Comparison of ENCODE assay signal across 8 cellular contexts in the genomic region with DNA sequence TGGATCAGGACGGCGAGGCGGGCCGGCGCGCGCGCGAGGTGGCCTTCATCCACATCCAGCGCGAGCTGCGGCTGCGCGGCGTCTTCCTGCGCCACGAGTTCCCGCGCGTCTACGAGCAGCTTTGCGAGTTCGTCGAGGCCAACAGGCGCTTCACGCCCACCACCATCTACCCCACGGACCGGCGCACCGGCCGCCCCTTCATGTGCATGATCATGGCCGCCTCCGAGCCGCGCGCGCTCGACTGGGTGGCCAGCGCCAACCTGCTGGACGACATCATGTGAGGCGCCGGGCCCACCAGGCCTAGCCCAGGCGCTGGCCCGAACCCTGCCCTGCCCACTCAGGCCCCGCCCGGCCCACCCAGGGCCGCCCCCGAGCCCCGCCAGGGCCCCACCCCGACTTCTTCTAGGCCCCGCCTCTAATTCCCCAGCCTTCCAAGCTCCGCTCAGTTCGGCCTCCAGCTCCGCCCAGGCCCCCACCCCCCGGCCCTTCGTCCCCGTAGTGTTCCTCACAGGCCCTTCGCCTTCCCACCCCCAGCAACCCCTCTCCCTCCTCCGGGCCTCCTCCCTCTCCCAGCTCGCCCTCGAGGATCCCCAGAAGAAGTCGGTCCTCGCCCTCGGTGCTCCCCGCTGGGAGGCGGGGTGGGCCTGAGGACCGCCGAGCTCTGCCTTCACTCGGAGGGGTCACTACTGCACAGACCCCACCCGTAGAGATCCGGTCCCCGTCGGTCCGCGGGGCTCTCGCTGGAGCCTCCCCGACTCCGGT. TPM values are rescaled to one million over a fixed set of nuclear protein-coding genes. Genes with fewer than 3 reads are reported as not detected.
DNase-seq lines count a peak whose midpoint lies in the region; ATAC-seq and FAIRE-seq lines count a peak whose summit lies in the region.

No MANE protein-coding gene starts in this region.

- H3K27ac Mint-ChIP-seq in memory B cell: peak overlapping the region; percentile 94

- H3K27me3 Mint-ChIP-seq in activated T-cell treated with anti-CD3 and anti-CD28 coated beads, Interleukin-2, amount 50 U/mL, for 4 hours (ENCODE audit: low read depth): peaks cover 16% of the 10 kb centered on the region
- H3K27me3 Mint-ChIP-seq in memory B cell: peaks cover 7% of the 10 kb centered on the region

- no peak for DNase-seq in activated T-cell treated with anti-CD3 and anti-CD28 coated beads, Interleukin-2, amount 50 U/mL, for 4 hours
- DNase-seq in activated T-cell treated with anti-CD3 and anti-CD28 coated beads, Interleukin-2, amount 50 U/mL, for 1 hour: no peak
- peak; percentile 50 for DNase-seq in RPMI8226
- DNase-seq in dermis microvascular lymphatic vessel endothelial cell (ENCODE audit: low read depth in 2 of 2): peak; percentile 23 to 82
- DNase-seq in memory B cell (ENCODE audit: low spot score in 2 of 2): no peak
- DNase-seq in urothelium cell line (ENCODE audit: low spot score): peak; percentile 75
- DNase-seq in GF-D8 (lab: John Stamatoyannopoulos, UW): no peak

- no peak for ATAC-seq in activated T-cell treated with anti-CD3 and anti-CD28 coated beads, Interleukin-2, amount 50 U/mL, for 4 hours
- ATAC-seq in memory B cell (ENCODE audit: low read depth): no peak
- no peak for ATAC-seq in GM18870 (IDR thresholded peaks at IDR 0.05; ENCODE audit: unreplicated experiment)

- no peak for FAIRE-seq in urothelium cell line (lab: Jason Lieb, UNC)

- H3K4me1 Mint-ChIP-seq in activated T-cell treated with anti-CD3 and anti-CD28 coated beads, Interleukin-2, amount 50 U/mL, for 4 hours (ENCODE audit: low read depth): peaks cover 23% of the 10 kb centered on the region
- H3K4me1 Mint-ChIP-seq in memory B cell: peaks cover 9% of the 10 kb centered on the region

- H3K4me3 Mint-ChIP-seq in activated T-cell treated with anti-CD3 and anti-CD28 coated beads, Interleukin-2, amount 50 U/mL, for 4 hours: peak overlapping the region; percentile 91
- peak overlapping the region; percentile 87 for H3K4me3 Mint-ChIP-seq in memory B cell

- no peaks in the 10 kb centered on the region for H3K36me3 Mint-ChIP-seq in activated T-cell treated with anti-CD3 and anti-CD28 coated beads, Interleukin-2, amount 50 U/mL, for 4 hours (ENCODE audit: insufficient read depth)
- H3K36me3 Mint-ChIP-seq in memory B cell: peaks cover 2% of the 10 kb centered on the region

- H3K9me3 Mint-ChIP-seq in activated T-cell treated with anti-CD3 and anti-CD28 coated beads, Interleukin-2, amount 50 U/mL, for 4 hours: no peaks in the 10 kb centered on the region
- H3K9me3 Mint-ChIP-seq in memory B cell: no peaks in the 10 kb centered on the region

RNA-seq across cellular contexts. Expression of gene PHPT1, which starts 2.0 kb away (rescaled TPM):
- 100 to 1,000 TPM; 112 to 120 (median 119) TPM for total RNA-seq in activated T-cell treated with anti-CD3 and anti-CD28 coated beads, Interleukin-2, amount 50 U/mL, for 4 hours
- 207 and 242 TPM in 2 replicates for total RNA-seq in dermis microvascular lymphatic vessel endothelial cell

RNA-seq across cellular contexts. Expression of gene MAMDC4, which starts 4.9 kb away (rescaled TPM):
- 10 to 100 TPM; 10.7 to 13.9 (median 11.0) TPM for total RNA-seq in activated T-cell treated with anti-CD3 and anti-CD28 coated beads, Interleukin-2, amount 50 U/mL, for 4 hours
- total RNA-seq in dermis microvascular lymphatic vessel endothelial cell: 0.64 and 1.1 TPM in 2 replicates

RNA-seq across cellular contexts. Expression of gene AJM1, which starts 5.0 kb away (rescaled TPM):
- total RNA-seq in activated T-cell treated with anti-CD3 and anti-CD28 coated beads, Interleukin-2, amount 50 U/mL, for 4 hours: 1 to 10 TPM; 1.5 to 2.2 (median 1.7) TPM
- total RNA-seq in dermis microvascular lymphatic vessel endothelial cell: 0.51 and 0.89 TPM in 2 replicates

RNA-seq across cellular contexts. Expression of gene EDF1, which starts 18.9 kb away (rescaled TPM):
- 100 to 1,000 TPM; 330 to 366 (median 351) TPM for total RNA-seq in activated T-cell treated with anti-CD3 and anti-CD28 coated beads, Interleukin-2, amount 50 U/mL, for 4 hours
- total RNA-seq in dermis microvascular lymphatic vessel endothelial cell: 236 and 240 TPM in 2 replicates

RNA-seq across cellular contexts. Expression of gene TRAF2, which starts 39.1 kb away (rescaled TPM):
- 10 to 100 TPM; 64.3 to 73.4 (median 68.8) TPM for total RNA-seq in activated T-cell treated with anti-CD3 and anti-CD28 coated beads, Interleukin-2, amount 50 U/mL, for 4 hours
- 13.0 and 21.9 TPM in 2 replicates for total RNA-seq in dermis microvascular lymphatic vessel endothelial cell

Comparison
In these comparisons a context has a peak if more than half of its experiments do, and no peak if none do; other contexts are left out.
1. DNase-seq: peak in RPMI8226 (single experiment), dermis microvascular lymphatic vessel endothelial cell (2 of 2) and urothelium cell line (single experiment); none in activated T-cell treated with anti-CD3 and anti-CD28 coated beads, Interleukin-2, amount 50 U/mL, for 4 hours (single experiment), activated T-cell treated with anti-CD3 and anti-CD28 coated beads, Interleukin-2, amount 50 U/mL, for 1 hour (single experiment), memory B cell (0 of 2) and GF-D8 (single experiment).